2 cellular contexts compared by ENCODE assay signal in the genomic region with DNA sequence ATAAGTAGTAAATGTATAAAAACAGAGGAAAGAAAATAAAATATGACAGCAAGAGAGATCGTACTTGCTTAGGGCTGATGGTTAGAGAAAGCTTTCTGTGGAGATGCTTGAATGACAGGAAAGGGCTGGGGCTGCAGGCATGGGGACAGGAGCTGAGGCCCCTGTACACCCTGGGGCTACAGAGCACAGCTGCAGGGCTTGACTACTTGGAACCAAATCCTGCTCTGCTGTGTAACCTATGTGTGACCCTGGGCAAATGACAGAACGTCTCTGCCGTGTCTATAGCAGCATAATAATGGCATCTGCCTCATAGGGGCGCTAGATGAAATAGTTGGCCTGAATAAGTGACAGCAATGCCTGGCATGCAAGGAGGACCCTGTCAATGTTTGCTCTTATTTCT.
TF ChIP-seq lines count a peak whose summit lies in the region.

No MANE protein-coding gene starts in this region.

TF ChIP-seq in GM23338, 12 proteins besides CTCF, POLR2A, EP300 and RAD21:
- TF ChIP-seq ZNF331 (CRISPR knock-in tag; IDR thresholded peaks at IDR 0.05; ENCODE audit: low read depth) (no peak), NANOG (IDR thresholded peaks at IDR 0.05; ENCODE audit: borderline replicate concordance) (no peak), JUNB (IDR thresholded peaks at IDR 0.05; ENCODE audit: unreplicated experiment) (no peak)
TF ChIP-seq in GM23338: peak in this region for 0.

TF ChIP-seq in H1, 55 proteins besides CTCF, POLR2A, EP300 and RAD21:
- TF ChIP-seq JUN (IDR thresholded peaks at IDR 0.05; ENCODE audit: low read depth, low read length), result no peak
- no peak for TF ChIP-seq SP1 (IDR thresholded peaks at IDR 0.05; ENCODE audit: low read depth, low read length)
- TF ChIP-seq TAF7 (optimal IDR thresholded peaks at IDR 0.05; ENCODE audit: borderline replicate concordance, low read depth, low read length), result no peak
- TF ChIP-seq SRF (IDR thresholded peaks at IDR 0.05; ENCODE audit: low read depth, low read length), result no peak
- no peak for TF ChIP-seq BRCA1 (IDR thresholded peaks at IDR 0.05; ENCODE audit: low read depth, low read length)
- TF ChIP-seq SIN3A (conservative IDR thresholded peaks at IDR 0.05 in 1 of 2, IDR thresholded peaks at IDR 0.05 in 1 of 2; ENCODE audit: low read depth in 1 of 2, low read length in 2 of 2), result no peak
- TF ChIP-seq TAF1 (IDR thresholded peaks at IDR 0.05; ENCODE audit: low read depth, low read length), result no peak
- TF ChIP-seq KDM4A (IDR thresholded peaks at IDR 0.05; ENCODE audit: low read depth, low read length, severe bottlenecking), result no peak
- TF ChIP-seq, protein P1, sequence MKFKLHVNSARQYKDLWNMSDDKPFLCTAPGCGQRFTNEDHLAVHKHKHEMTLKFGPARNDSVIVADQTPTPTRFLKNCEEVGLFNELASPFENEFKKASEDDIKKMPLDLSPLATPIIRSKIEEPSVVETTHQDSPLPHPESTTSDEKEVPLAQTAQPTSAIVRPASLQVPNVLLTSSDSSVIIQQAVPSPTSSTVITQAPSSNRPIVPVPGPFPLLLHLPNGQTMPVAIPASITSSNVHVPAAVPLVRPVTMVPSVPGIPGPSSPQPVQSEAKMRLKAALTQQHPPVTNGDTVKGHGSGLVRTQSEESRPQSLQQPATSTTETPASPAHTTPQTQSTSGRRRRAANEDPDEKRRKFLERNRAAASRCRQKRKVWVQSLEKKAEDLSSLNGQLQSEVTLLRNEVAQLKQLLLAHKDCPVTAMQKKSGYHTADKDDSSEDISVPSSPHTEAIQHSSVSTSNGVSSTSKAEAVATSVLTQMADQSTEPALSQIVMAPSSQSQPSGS (IDR thresholded peaks at IDR 0.05; ENCODE audit: low read length), result no peak
- TF ChIP-seq GABPA (IDR thresholded peaks at IDR 0.05; ENCODE audit: borderline replicate concordance, insufficient read depth, low read length), result no peak
- TF ChIP-seq RBBP5 (IDR thresholded peaks at IDR 0.05; ENCODE audit: borderline replicate concordance, low read depth, low read length), result no peak
- TF ChIP-seq FOSL1 (IDR thresholded peaks at IDR 0.05; ENCODE audit: insufficient read depth, low read depth, low read length), result no peak
- no peak for TF ChIP-seq KDM5A (IDR thresholded peaks at IDR 0.05; ENCODE audit: low read length)
- TF ChIP-seq CBX8 (IDR thresholded peaks at IDR 0.05; ENCODE audit: borderline replicate concordance, low read depth, low read length), result no peak
TF ChIP-seq in H1: peak in this region for 0.
